11 cellular contexts compared by ENCODE assay signal in genomic region chr6:18978330-18979128, GRCh38.
A peak's percentile ranks its signal among the peaks of the same experiment; 100 is the strongest.
DNase-seq lines count a peak whose midpoint lies in the region; ATAC-seq, FAIRE-seq and TF ChIP-seq lines count a peak whose summit lies in the region.
"Had no signal": no experiment of that assay in that cellular context is flagged by ENCODE, and none has a peak within 500 bp of the region (broad histone marks: within the 10 kb centered on the region; RNA-seq: fewer than 3 reads in every experiment).

No MANE protein-coding gene starts in this region.

- FAIRE-seq in GM19239 (lab: Jason Lieb, UNC): no peak

- no peaks in the 10 kb centered on the region for H3K4me1 ChIP-seq in GM23338 (ENCODE audit: insufficient read depth)
- no peaks in the 10 kb centered on the region for H3K4me1 ChIP-seq in foreskin keratinocyte
- no peaks in the 10 kb centered on the region for H3K4me1 ChIP-seq in testis

- ATAC-seq in GM23338: peak; percentile 59
- ATAC-seq in foreskin keratinocyte: peak; percentile 79
- ATAC-seq in HG02759 (IDR thresholded peaks at IDR 0.05; ENCODE audit: unreplicated experiment): no peak
- ATAC-seq: stimulated activated naive CD8-positive, alpha-beta T cell treated with anti-CD3 and anti-CD28 coated beads, Interleukin-15, amount 100 ng/mL, for 72 hours had no signal

- no peaks in the 10 kb centered on the region for H3K79me2 ChIP-seq in GM23338 (replicated peaks; ENCODE audit: insufficient read depth)

- no peaks in the 10 kb centered on the region for H3K9me2 ChIP-seq in GM23338 (ENCODE audit: insufficient read depth)

- H3K4me3 Mint-ChIP-seq in GM23338: no peak overlapping the region
- H3K4me3 Mint-ChIP-seq: stimulated activated naive CD8-positive, alpha-beta T cell treated with anti-CD3 and anti-CD28 coated beads, Interleukin-15, amount 100 ng/mL, for 72 hours had no signal

- no peaks in the 10 kb centered on the region for H3K27me3 Mint-ChIP-seq in GM23338 (ENCODE audit: insufficient read depth, low read depth, poor library complexity)
- H3K27me3 Mint-ChIP-seq: stimulated activated naive CD8-positive, alpha-beta T cell treated with anti-CD3 and anti-CD28 coated beads, Interleukin-15, amount 100 ng/mL, for 72 hours had no signal

- H3K27me3 ChIP-seq in GM23338 (ENCODE audit: insufficient read depth): no peaks in the 10 kb centered on the region
- no peaks in the 10 kb centered on the region for H3K27me3 ChIP-seq in foreskin keratinocyte
- no peaks in the 10 kb centered on the region for H3K27me3 ChIP-seq in testis

- H3K36me3 Mint-ChIP-seq in GM23338 (ENCODE audit: low read depth): no peaks in the 10 kb centered on the region

- peak; percentile 67 for DNase-seq in GM23338 (ENCODE audit: low spot score)
- DNase-seq in NCI-H510A (lab: John Stamatoyannopoulos, UW): peak; percentile 48
- DNase-seq in foreskin keratinocyte: peak in 1 of 2 donors; percentile 26
- DNase-seq in non-pigmented ciliary epithelial cell (ENCODE audit: low read depth): peak; percentile 36
- no peak for DNase-seq in cerebellum (ENCODE audit: low spot score)
- no peak for DNase-seq in testis
- no peak for DNase-seq in GM19239 (ENCODE audit: insufficient read length, low spot score)
- DNase-seq: EL; stimulated activated naive CD8-positive, alpha-beta T cell treated with anti-CD3 and anti-CD28 coated beads, Interleukin-15, amount 100 ng/mL, for 72 hours had no signal

- no peak overlapping the region; the same call in 1 of the 2 replicates for H3K27ac Mint-ChIP-seq in GM23338
- H3K27ac Mint-ChIP-seq: stimulated activated naive CD8-positive, alpha-beta T cell treated with anti-CD3 and anti-CD28 coated beads, Interleukin-15, amount 100 ng/mL, for 72 hours had no signal

- H3K9me3 ChIP-seq in testis: no peaks in the 10 kb centered on the region

- H3K36me3 ChIP-seq in GM23338 (ENCODE audit: insufficient read depth) (no peaks in the 10 kb centered on the region), testis (ENCODE audit: low read depth, missing control alignments) (no peaks in the 10 kb centered on the region)

- no peaks in the 10 kb centered on the region for H3F3A ChIP-seq in GM23338 (replicated peaks; ENCODE audit: low read depth)

- H2AFZ ChIP-seq in GM23338: no peak overlapping the region

- WGBS in testis, 2 donors: 77 to 83% methylated on average over 3 of the region's 3 CpGs

- intact Hi-C loops in testis (cut with DNase I; ENCODE audit: low total_unique reads): no loop called here

- no peaks in the 10 kb centered on the region for H3K9me3 Mint-ChIP-seq in GM23338

- no peak overlapping the region for H3K4me2 ChIP-seq in GM23338

- no peak for TF ChIP-seq POLR2A in testis (IDR thresholded peaks at IDR 0.05)

- H3K4me1 Mint-ChIP-seq in GM23338: peaks cover 2% of the 10 kb centered on the region; the same call in 2 of the 3 replicates
- H3K4me1 Mint-ChIP-seq: stimulated activated naive CD8-positive, alpha-beta T cell treated with anti-CD3 and anti-CD28 coated beads, Interleukin-15, amount 100 ng/mL, for 72 hours had no signal

- TF ChIP-seq CTCF in GM23338 (conservative IDR thresholded peaks at IDR 0.05; ENCODE audit: low read depth in 2 of 2) (no peak), foreskin keratinocyte (conservative IDR thresholded peaks at IDR 0.05) (no peak), testis (IDR thresholded peaks at IDR 0.05) (no peak)

- H3K27ac ChIP-seq in GM23338 (ENCODE audit: low read depth) (no peak overlapping the region), foreskin keratinocyte (no peak overlapping the region), testis (no peak overlapping the region)
- H3K27ac ChIP-seq: skin epidermis had no signal

- no peak overlapping the region for H3K4me3 ChIP-seq in GM23338
- no peak overlapping the region for H3K4me3 ChIP-seq in testis
- H3K4me3 ChIP-seq: skin epidermis had no signal

- H4K20me1 ChIP-seq in GM23338 (replicated peaks; ENCODE audit: insufficient read depth): no peaks in the 10 kb centered on the region

TF ChIP-seq in GM23338, 12 proteins besides CTCF, POLR2A, EP300 and RAD21:
- no peak for TF ChIP-seq STAT1 (IDR thresholded peaks at IDR 0.05; ENCODE audit: unreplicated experiment)

Comparison
In these comparisons a context has a peak if more than half of its experiments do, and no peak if none do; other contexts are left out.
1. DNase-seq: peak in GM23338 (single experiment), NCI-H510A (single experiment) and non-pigmented ciliary epithelial cell (single experiment); none in cerebellum (single experiment), testis (single experiment) and GM19239 (single experiment).